In the genomic region with DNA sequence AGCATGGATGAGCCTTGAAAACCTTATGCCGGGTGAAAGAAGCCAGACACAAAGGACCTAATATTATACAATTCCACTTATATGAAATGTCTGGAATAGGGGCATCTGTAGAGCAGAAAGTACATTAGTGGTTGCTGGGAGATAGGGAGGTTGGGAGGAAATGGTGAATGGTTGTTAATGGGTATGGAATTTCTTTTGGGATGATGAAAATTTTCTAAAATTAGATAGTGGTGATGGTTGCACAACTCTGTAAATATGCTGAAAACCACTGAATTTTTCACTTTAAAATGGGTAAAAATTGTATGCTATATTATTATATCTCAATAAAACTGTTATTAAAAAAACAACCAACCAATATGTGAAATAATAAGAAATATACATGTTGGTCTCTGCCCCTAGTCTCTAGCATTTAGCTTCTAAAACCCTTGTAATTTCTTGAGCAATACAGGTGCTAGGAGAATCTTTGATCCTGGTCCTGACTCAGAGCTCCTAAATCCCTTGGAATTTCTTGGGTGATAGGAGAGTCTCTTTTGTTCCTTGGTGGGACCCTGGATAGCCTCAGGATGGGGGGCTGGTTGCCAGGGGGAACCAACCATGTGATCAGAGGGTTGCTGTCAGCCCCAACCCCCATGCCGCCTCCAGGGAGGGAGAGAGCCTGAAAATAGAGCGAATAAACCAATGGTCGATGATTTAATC, we compare ENCODE assay signal across 1 cellular context.
TF ChIP-seq lines count a peak whose summit lies in the region.

No MANE protein-coding gene starts in this region.

TF ChIP-seq in SK-N-SH, 30 proteins besides CTCF, POLR2A, EP300 and RAD21 (continued from another document):
- TF ChIP-seq, protein P1, sequence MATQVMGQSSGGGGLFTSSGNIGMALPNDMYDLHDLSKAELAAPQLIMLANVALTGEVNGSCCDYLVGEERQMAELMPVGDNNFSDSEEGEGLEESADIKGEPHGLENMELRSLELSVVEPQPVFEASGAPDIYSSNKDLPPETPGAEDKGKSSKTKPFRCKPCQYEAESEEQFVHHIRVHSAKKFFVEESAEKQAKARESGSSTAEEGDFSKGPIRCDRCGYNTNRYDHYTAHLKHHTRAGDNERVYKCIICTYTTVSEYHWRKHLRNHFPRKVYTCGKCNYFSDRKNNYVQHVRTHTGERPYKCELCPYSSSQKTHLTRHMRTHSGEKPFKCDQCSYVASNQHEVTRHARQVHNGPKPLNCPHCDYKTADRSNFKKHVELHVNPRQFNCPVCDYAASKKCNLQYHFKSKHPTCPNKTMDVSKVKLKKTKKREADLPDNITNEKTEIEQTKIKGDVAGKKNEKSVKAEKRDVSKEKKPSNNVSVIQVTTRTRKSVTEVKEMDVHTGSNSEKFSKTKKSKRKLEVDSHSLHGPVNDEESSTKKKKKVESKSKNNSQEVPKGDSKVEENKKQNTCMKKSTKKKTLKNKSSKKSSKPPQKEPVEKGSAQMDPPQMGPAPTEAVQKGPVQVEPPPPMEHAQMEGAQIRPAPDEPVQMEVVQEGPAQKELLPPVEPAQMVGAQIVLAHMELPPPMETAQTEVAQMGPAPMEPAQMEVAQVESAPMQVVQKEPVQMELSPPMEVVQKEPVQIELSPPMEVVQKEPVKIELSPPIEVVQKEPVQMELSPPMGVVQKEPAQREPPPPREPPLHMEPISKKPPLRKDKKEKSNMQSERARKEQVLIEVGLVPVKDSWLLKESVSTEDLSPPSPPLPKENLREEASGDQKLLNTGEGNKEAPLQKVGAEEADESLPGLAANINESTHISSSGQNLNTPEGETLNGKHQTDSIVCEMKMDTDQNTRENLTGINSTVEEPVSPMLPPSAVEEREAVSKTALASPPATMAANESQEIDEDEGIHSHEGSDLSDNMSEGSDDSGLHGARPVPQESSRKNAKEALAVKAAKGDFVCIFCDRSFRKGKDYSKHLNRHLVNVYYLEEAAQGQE (IDR thresholded peaks at IDR 0.05; ENCODE audit: low read depth, low read length): no peak
- TF ChIP-seq, protein P2, sequence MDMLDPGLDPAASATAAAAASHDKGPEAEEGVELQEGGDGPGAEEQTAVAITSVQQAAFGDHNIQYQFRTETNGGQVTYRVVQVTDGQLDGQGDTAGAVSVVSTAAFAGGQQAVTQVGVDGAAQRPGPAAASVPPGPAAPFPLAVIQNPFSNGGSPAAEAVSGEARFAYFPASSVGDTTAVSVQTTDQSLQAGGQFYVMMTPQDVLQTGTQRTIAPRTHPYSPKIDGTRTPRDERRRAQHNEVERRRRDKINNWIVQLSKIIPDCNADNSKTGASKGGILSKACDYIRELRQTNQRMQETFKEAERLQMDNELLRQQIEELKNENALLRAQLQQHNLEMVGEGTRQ (IDR thresholded peaks at IDR 0.05; ENCODE audit: borderline replicate concordance, low read depth, low read length): no peak
- TF ChIP-seq NFIC (IDR thresholded peaks at IDR 0.05; ENCODE audit: borderline replicate concordance) (no peak), RXRA (IDR thresholded peaks at IDR 0.05; ENCODE audit: borderline replicate concordance, low read depth) (no peak), TAF1 (IDR thresholded peaks at IDR 0.05; ENCODE audit: borderline replicate concordance, low read depth, low read length) (no peak), FOXJ3 (CRISPR knock-in tag; IDR thresholded peaks at IDR 0.05) (no peak), GATA2 (CRISPR knock-in tag; IDR thresholded peaks at IDR 0.05) (no peak), JUND (IDR thresholded peaks at IDR 0.05) (peak; percentile 32; the same call in 1 of the 2 replicates), TEAD4 (IDR thresholded peaks at IDR 0.05; ENCODE audit: borderline replicate concordance, insufficient read depth) (peak; percentile 44; the same call in 1 of the 2 replicates), EZH2phosphoT487 (IDR thresholded peaks at IDR 0.05; ENCODE audit: borderline replicate concordance, low read depth) (no peak), TCF12 (IDR thresholded peaks at IDR 0.05) (peak; percentile 73), SMC3 (IDR thresholded peaks at IDR 0.05; ENCODE audit: low read depth, low read length) (no peak), FOSL2 (IDR thresholded peaks at IDR 0.05; ENCODE audit: borderline replicate concordance, low read depth) (0 out of 2 replicates have a peak, but pooled peaks have one; percentile 9), CHD2 (IDR thresholded peaks at IDR 0.05; ENCODE audit: low read length, partially characterized antibody) (no peak), ELF1 (IDR thresholded peaks at IDR 0.05) (no peak), SIN3A (IDR thresholded peaks at IDR 0.05; ENCODE audit: borderline replicate concordance, low read depth, low read length) (no peak), GABPA (IDR thresholded peaks at IDR 0.05; ENCODE audit: low read depth) (no peak), RCOR1 (IDR thresholded peaks at IDR 0.05; ENCODE audit: low read length) (no peak), YY1 (IDR thresholded peaks at IDR 0.05; ENCODE audit: low read depth) (no peak), FOXM1 (IDR thresholded peaks at IDR 0.05; ENCODE audit: low read depth) (no peak), RFX5 (IDR thresholded peaks at IDR 0.05; ENCODE audit: low read length) (no peak), POLR2AphosphoS5 (IDR thresholded peaks at IDR 0.05; ENCODE audit: low read depth, low read length) (no peak; the same call in 1 of the 2 replicates), MEF2A (IDR thresholded peaks at IDR 0.05; ENCODE audit: borderline replicate concordance, low read depth) (peak; percentile 94), MXI1 (IDR thresholded peaks at IDR 0.05; ENCODE audit: low read depth, low read length) (no peak), NRF1 (IDR thresholded peaks at IDR 0.05; ENCODE audit: low read depth, low read length) (no peak)
- TF ChIP-seq, protein P3, sequence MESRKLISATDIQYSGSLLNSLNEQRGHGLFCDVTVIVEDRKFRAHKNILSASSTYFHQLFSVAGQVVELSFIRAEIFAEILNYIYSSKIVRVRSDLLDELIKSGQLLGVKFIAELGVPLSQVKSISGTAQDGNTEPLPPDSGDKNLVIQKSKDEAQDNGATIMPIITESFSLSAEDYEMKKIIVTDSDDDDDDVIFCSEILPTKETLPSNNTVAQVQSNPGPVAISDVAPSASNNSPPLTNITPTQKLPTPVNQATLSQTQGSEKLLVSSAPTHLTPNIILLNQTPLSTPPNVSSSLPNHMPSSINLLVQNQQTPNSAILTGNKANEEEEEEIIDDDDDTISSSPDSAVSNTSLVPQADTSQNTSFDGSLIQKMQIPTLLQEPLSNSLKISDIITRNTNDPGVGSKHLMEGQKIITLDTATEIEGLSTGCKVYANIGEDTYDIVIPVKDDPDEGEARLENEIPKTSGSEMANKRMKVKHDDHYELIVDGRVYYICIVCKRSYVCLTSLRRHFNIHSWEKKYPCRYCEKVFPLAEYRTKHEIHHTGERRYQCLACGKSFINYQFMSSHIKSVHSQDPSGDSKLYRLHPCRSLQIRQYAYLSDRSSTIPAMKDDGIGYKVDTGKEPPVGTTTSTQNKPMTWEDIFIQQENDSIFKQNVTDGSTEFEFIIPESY (IDR thresholded peaks at IDR 0.05; ENCODE audit: borderline replicate concordance, low read depth): no peak
- TF ChIP-seq, protein P4, sequence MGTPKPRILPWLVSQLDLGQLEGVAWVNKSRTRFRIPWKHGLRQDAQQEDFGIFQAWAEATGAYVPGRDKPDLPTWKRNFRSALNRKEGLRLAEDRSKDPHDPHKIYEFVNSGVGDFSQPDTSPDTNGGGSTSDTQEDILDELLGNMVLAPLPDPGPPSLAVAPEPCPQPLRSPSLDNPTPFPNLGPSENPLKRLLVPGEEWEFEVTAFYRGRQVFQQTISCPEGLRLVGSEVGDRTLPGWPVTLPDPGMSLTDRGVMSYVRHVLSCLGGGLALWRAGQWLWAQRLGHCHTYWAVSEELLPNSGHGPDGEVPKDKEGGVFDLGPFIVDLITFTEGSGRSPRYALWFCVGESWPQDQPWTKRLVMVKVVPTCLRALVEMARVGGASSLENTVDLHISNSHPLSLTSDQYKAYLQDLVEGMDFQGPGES (IDR thresholded peaks at IDR 0.05; ENCODE audit: low read depth, low read length): no peak
- TF ChIP-seq, protein P5, sequence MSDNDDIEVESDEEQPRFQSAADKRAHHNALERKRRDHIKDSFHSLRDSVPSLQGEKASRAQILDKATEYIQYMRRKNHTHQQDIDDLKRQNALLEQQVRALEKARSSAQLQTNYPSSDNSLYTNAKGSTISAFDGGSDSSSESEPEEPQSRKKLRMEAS (IDR thresholded peaks at IDR 0.05; ENCODE audit: low read depth): no peak
- TF ChIP-seq, protein P6, sequence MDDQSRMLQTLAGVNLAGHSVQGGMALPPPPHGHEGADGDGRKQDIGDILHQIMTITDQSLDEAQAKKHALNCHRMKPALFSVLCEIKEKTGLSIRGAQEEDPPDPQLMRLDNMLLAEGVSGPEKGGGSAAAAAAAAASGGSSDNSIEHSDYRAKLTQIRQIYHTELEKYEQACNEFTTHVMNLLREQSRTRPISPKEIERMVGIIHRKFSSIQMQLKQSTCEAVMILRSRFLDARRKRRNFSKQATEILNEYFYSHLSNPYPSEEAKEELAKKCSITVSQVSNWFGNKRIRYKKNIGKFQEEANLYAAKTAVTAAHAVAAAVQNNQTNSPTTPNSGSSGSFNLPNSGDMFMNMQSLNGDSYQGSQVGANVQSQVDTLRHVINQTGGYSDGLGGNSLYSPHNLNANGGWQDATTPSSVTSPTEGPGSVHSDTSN (IDR thresholded peaks at IDR 0.05): peak; percentile 11; the same call in 1 of the 2 replicates
